In the genomic region with DNA sequence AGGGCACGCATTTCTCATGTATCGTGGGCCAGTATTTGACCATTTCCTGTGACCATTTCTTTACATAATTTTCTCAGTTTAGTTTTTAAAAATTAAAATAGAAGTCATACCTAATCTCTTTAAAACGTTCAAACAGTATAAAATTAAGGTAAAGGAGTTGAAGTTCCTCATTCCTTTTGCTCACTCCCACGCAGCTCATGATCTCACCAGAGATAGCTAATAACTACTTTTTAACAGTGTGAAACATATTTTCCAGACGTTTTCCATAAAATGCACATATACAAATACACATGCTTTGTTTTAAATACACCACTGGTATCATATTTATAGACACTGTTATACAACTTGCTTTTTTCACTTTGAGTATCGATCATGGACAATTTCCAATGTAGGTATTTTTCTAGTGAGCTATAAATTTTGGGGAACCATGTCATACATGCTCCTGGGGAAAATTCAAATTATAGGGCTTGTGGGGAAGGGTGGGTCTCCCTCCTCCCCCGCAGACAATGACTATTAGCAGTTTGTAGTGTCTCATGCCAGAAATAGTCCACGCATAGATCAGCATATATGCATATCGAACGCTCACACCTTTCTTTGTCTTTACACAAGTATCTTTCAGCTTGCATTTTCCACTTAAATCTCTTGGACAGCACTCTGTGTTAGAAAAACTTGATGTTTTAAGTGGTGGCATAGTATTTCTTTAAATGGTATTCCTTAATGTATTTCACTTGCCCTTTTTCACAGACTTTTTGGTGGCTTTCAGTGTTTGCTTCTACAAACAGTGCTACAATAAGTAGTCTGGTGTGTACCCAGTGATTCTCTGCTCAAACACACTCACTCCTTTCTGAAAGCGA, we compare ENCODE assay signal across 8 cellular contexts.
DNase-seq lines count a peak whose midpoint lies in the region; ATAC-seq and TF ChIP-seq lines count a peak whose summit lies in the region.

No MANE protein-coding gene starts in this region.

- H3K4me1 Mint-ChIP-seq in effector memory CD8-positive, alpha-beta T cell (ENCODE audit: low read depth in 2 of 2): peaks cover 20 to 22% of the 10 kb centered on the region in 2 donors

- peak overlapping the region in 1 of 2 donors; percentile 56 for H3K27ac Mint-ChIP-seq in effector memory CD8-positive, alpha-beta T cell

- H3K4me3 ChIP-seq in A673 (ENCODE audit: low read depth, low read length, poor library complexity, severe bottlenecking) (no peak overlapping the region), RWPE2 (ENCODE audit: severe bottlenecking) (peak overlapping the region; percentile 12)

- intact Hi-C loops in A673 (cut with micrococcal nuclease; ENCODE audit: unreplicated experiment): no loop called here

- ATAC-seq in GM19324 (IDR thresholded peaks at IDR 0.05; ENCODE audit: low FRiP score, unreplicated experiment): peak; percentile 36
- ATAC-seq in RWPE2 (ENCODE audit: low read depth): no peak
- ATAC-seq in HG03135 (IDR thresholded peaks at IDR 0.05; ENCODE audit: unreplicated experiment): no peak
- no peak for ATAC-seq in effector memory CD8-positive, alpha-beta T cell (replicated peaks)

- POLR2A ChIA-PET in A673 (lab: Charles Lee; ENCODE audit: low non-redundant PET): no interaction called here

- no peaks in the 10 kb centered on the region for H3K9me3 Mint-ChIP-seq in effector memory CD8-positive, alpha-beta T cell

- DNase-seq in A673 (ENCODE audit: low spot score): no peak
- no peak for DNase-seq in RWPE2 (ENCODE audit: low spot score)
- DNase-seq in left kidney (ENCODE audit: low read depth, low spot score): peak; percentile 57
- DNase-seq in effector memory CD8-positive, alpha-beta T cell: no peak
- no peak for DNase-seq in stimulated activated CD4-positive, alpha-beta T cell treated with anti-CD3 and anti-CD28 coated beads, Interleukin-4, amount 100 ng/mL, for 1 hour
- no peak for DNase-seq in GDM1 (lab: John Stamatoyannopoulos, UW)

- no peaks in the 10 kb centered on the region for H3K27me3 ChIP-seq in A673 (replicated peaks; ENCODE audit: insufficient read depth, low read depth, low read length, poor library complexity)
- H3K27me3 ChIP-seq in RWPE2 (ENCODE audit: insufficient read depth, poor library complexity, severe bottlenecking): no peaks in the 10 kb centered on the region

- H3K36me3 ChIP-seq in A673 (ENCODE audit: insufficient read depth, low read length, poor library complexity, severe bottlenecking): no peaks in the 10 kb centered on the region
- no peaks in the 10 kb centered on the region for H3K36me3 ChIP-seq in RWPE2 (ENCODE audit: low read depth)

- no peaks in the 10 kb centered on the region for H3K27me3 Mint-ChIP-seq in effector memory CD8-positive, alpha-beta T cell

- CTCF ChIA-PET in A673 (lab: Charles Lee): interaction anchor here (0.8 kb wide), 1 partner anchor 162 kb away, joined by 3 read pairs; no protein-coding TSS in a partner anchor

- H3K36me3 Mint-ChIP-seq in effector memory CD8-positive, alpha-beta T cell (ENCODE audit: insufficient read depth): no peaks in the 10 kb centered on the region

- H3K4me1 ChIP-seq in A673 (ENCODE audit: insufficient read depth, low read length, poor library complexity, severe bottlenecking): peaks cover 38% of the 10 kb centered on the region
- peaks cover 64% of the 10 kb centered on the region for H3K4me1 ChIP-seq in RWPE2 (ENCODE audit: insufficient read depth, poor library complexity, severe bottlenecking)

- no TSS peak for BruUV-seq in A673 (replicated peaks; lab: Mats Ljungman, UMichigan)

- H3K4me3 Mint-ChIP-seq in effector memory CD8-positive, alpha-beta T cell: peak overlapping the region in 1 of 2 donors; percentile 70

- no peak for TF ChIP-seq CTCF in A673 (conservative IDR thresholded peaks at IDR 0.05; ENCODE audit: low read depth, low read length)
- no peak for TF ChIP-seq CTCF in RWPE2 (IDR thresholded peaks at IDR 0.05; ENCODE audit: poor library complexity, severe bottlenecking)

- H3K27ac ChIP-seq in A673 (ENCODE audit: low read depth, low read length, poor library complexity, severe bottlenecking): peak overlapping the region; percentile 4
- peak overlapping the region; percentile 97 for H3K27ac ChIP-seq in RWPE2 (ENCODE audit: poor library complexity, severe bottlenecking)

- H3K9me3 ChIP-seq in A673 (ENCODE audit: low read depth, low read length, poor library complexity, severe bottlenecking) (no peaks in the 10 kb centered on the region), RWPE2 (ENCODE audit: severe bottlenecking) (no peaks in the 10 kb centered on the region)
